31 cellular contexts compared by ENCODE assay signal in genomic region chr9:34642679-34643078, GRCh38. TPM values are rescaled to one million over a fixed set of nuclear protein-coding genes. Genes with fewer than 3 reads are reported as not detected.
"Had no signal": no experiment of that assay in that cellular context is flagged by ENCODE, and none has a peak within 500 bp of the region (broad histone marks: within the 10 kb centered on the region; RNA-seq: fewer than 3 reads in every experiment).

No MANE protein-coding gene starts in this region.

- DNase-seq: activated B cell treated with CpG ODN at 0.5 μM for 24 hours; activated CD4-positive, alpha-beta T cell treated with anti-CD3 and anti-CD28 coated beads for 1 hour; activated CD4-positive, alpha-beta T cell treated with anti-CD3 and anti-CD28 coated beads, Interleukin-2, amount 10 ng/mL, durations not matched to agents 24 days and 14 days; activated CD4-positive, alpha-beta T cell treated with anti-CD3 and anti-CD28 coated beads, Interleukin-2, amount 50 U/mL, for 48 hours; activated CD8-positive, alpha-beta memory T cell treated with anti-CD3 and anti-CD28 coated beads, Interleukin-2, amount 10 ng/mL, durations not matched to agents 7 days and 5 days; activated effector memory CD4-positive, alpha-beta T cell treated with Interleukin-2 at 50 U/mL for 16 hours; activated naive CD4-positive, alpha-beta T cell; activated T-cell treated with anti-CD3 and anti-CD28 coated beads, Interleukin-2, amount 50 U/mL, for 24 hours; amygdala; brain microvascular endothelial cell; cerebellar nuclear complex; KG1; NCI-H1048; NCI-H2029; NCI-H2107; NCI-H345; NCI-H510A; NCI-H526 treated with DMSO at 0.1 percent for 48 hours; NCI-H82; RPMI8226; SJCRH30; T-cell; T-helper 2 cell; T1000 had no signal

- H3K27ac Mint-ChIP-seq: activated B cell treated with CpG ODN at 0.5 μM for 24 hours; activated CD4-positive, alpha-beta T cell treated with anti-CD3 and anti-CD28 coated beads, Interleukin-2, amount 10 ng/mL, durations not matched to agents 24 days and 14 days; activated CD8-positive, alpha-beta memory T cell treated with anti-CD3 and anti-CD28 coated beads, Interleukin-2, amount 10 ng/mL, durations not matched to agents 7 days and 5 days; activated naive CD8-positive, alpha-beta T cell; activated T-cell treated with anti-CD3 and anti-CD28 coated beads, Interleukin-2, amount 50 U/mL, for 24 hours; activated T-helper 1 cell treated with anti-CD3 and anti-CD28 coated beads, Interleukin-12 subunit alpha, Interleukin-12 subunit beta, Interleukin-2, Interleukin-4 antibody, amounts not matched to agents 30 ng/mL and 10 ng/mL and 1 ng/mL, durations not matched to agents 14 hours and 24 hours and 36 hours; T-cell had no signal

- H3K36me3 ChIP-seq: brain microvascular endothelial cell, SJCRH30 had no signal

- ATAC-seq: activated CD8-positive, alpha-beta memory T cell treated with anti-CD3 and anti-CD28 coated beads, Interleukin-2, amount 10 ng/mL, durations not matched to agents 7 days and 5 days; Panc1; Right ventricle myocardium inferior; T-cell had no signal

- H3K36me3 Mint-ChIP-seq: activated naive CD8-positive, alpha-beta T cell had no signal

- H3K9me3 Mint-ChIP-seq: activated B cell treated with CpG ODN at 0.5 μM for 24 hours; activated CD4-positive, alpha-beta T cell treated with anti-CD3 and anti-CD28 coated beads, Interleukin-2, amount 10 ng/mL, durations not matched to agents 24 days and 14 days; activated T-cell treated with anti-CD3 and anti-CD28 coated beads, Interleukin-2, amount 50 U/mL, for 24 hours; activated T-helper 1 cell treated with anti-CD3 and anti-CD28 coated beads, Interleukin-12 subunit alpha, Interleukin-12 subunit beta, Interleukin-2, Interleukin-4 antibody, amounts not matched to agents 30 ng/mL and 10 ng/mL and 1 ng/mL, durations not matched to agents 14 hours and 24 hours and 36 hours; T-cell had no signal

- H3K4me3 ChIP-seq: SJCRH30 had no signal

- H3K4me3 Mint-ChIP-seq: activated B cell treated with CpG ODN at 0.5 μM for 24 hours; activated CD4-positive, alpha-beta T cell treated with anti-CD3 and anti-CD28 coated beads, Interleukin-2, amount 10 ng/mL, durations not matched to agents 24 days and 14 days; activated CD8-positive, alpha-beta memory T cell treated with anti-CD3 and anti-CD28 coated beads, Interleukin-2, amount 10 ng/mL, durations not matched to agents 7 days and 5 days; activated naive CD8-positive, alpha-beta T cell; activated T-cell treated with anti-CD3 and anti-CD28 coated beads, Interleukin-2, amount 50 U/mL, for 24 hours; activated T-helper 1 cell treated with anti-CD3 and anti-CD28 coated beads, Interleukin-12 subunit alpha, Interleukin-12 subunit beta, Interleukin-2, Interleukin-4 antibody, amounts not matched to agents 30 ng/mL and 10 ng/mL and 1 ng/mL, durations not matched to agents 14 hours and 24 hours and 36 hours; T-cell had no signal

- H3K9me3 ChIP-seq: SJCRH30 had no signal

- H3K27me3 Mint-ChIP-seq: activated B cell treated with CpG ODN at 0.5 μM for 24 hours; activated CD4-positive, alpha-beta T cell treated with anti-CD3 and anti-CD28 coated beads, Interleukin-2, amount 10 ng/mL, durations not matched to agents 24 days and 14 days; activated CD8-positive, alpha-beta memory T cell treated with anti-CD3 and anti-CD28 coated beads, Interleukin-2, amount 10 ng/mL, durations not matched to agents 7 days and 5 days; activated naive CD8-positive, alpha-beta T cell; activated T-cell treated with anti-CD3 and anti-CD28 coated beads, Interleukin-2, amount 50 U/mL, for 24 hours; T-cell had no signal

- H3K27me3 ChIP-seq: brain microvascular endothelial cell, SJCRH30 had no signal

- H3K27ac ChIP-seq: brain microvascular endothelial cell, SJCRH30 had no signal

RNA-seq across cellular contexts. Expression of gene ARID3C, which starts 13.8 kb away (rescaled TPM):
- total RNA-seq: activated B cell treated with CpG ODN at 0.5 μM for 24 hours, cardiac septum, M059J, Right ventricle myocardium inferior, SJCRH30 had no signal

RNA-seq across cellular contexts. Expression of gene CCL27, which starts 19.8 kb away (rescaled TPM):
- total RNA-seq: activated B cell treated with CpG ODN at 0.5 μM for 24 hours; activated CD8-positive, alpha-beta memory T cell treated with anti-CD3 and anti-CD28 coated beads, Interleukin-2, amount 10 ng/mL, durations not matched to agents 7 days and 5 days; cardiac septum; LHCN-M2; M059J; Right ventricle myocardium inferior; SJCRH30; T-cell had no signal
